Comparison of ENCODE assay signal across 13 cellular contexts in the genomic region with DNA sequence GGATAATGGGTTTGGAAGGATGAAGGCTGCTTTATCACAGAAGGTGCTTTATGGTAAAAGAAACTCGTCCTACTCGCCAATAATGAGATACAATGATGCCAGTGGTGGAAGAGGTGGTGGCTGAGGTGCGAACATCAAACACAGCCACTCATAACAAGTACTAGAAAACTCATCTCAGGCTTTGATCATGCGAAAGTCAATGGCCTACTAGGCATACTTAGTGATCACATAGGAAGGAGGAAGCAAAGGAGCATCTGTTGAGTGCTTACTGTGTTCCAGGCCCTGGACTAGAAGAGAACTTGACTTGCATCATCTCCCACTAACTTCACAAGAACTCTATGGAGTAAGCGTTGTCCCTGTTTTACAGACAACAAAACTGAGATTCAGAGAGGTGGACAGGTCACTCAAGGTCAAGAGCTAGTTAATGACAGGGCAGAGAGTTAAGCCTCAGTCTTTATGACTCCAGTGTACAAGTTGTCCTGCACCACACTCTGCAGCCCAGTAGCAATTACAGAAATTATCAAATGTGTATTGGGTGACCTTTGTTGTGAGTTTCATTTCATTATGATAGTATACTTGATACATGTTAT. TPM values are rescaled to one million over a fixed set of nuclear protein-coding genes. Genes with fewer than 3 reads are reported as not detected.
DNase-seq lines count a peak whose midpoint lies in the region; ATAC-seq and TF ChIP-seq lines count a peak whose summit lies in the region.
"Had no signal": no experiment of that assay in that cellular context is flagged by ENCODE, and none has a peak within 500 bp of the region (broad histone marks: within the 10 kb centered on the region; RNA-seq: fewer than 3 reads in every experiment).

No MANE protein-coding gene starts in this region.

- no peaks in the 10 kb centered on the region for H3K27me3 Mint-ChIP-seq in CD4-positive, alpha-beta T cell
- no peaks in the 10 kb centered on the region for H3K27me3 Mint-ChIP-seq in activated T-helper 1 cell treated with anti-CD3 and anti-CD28 coated beads, Interleukin-12 subunit alpha, Interleukin-12 subunit beta, Interleukin-2, Interleukin-4 antibody, amounts not matched to agents 30 ng/mL and 10 ng/mL and 1 ng/mL, durations not matched to agents 14 hours and 24 hours and 36 hours (ENCODE audit: insufficient read depth)
- no peaks in the 10 kb centered on the region for H3K27me3 Mint-ChIP-seq in natural killer cell (ENCODE audit: low read depth in 2 of 2)

- intact Hi-C loops in CD4-positive, alpha-beta T cell (cut with DNase I, micrococcal nuclease) = no loop called here
- intact Hi-C loops in activated T-helper 1 cell treated with anti-CD3 and anti-CD28 coated beads, Interleukin-12 subunit alpha, Interleukin-12 subunit beta, Interleukin-2, Interleukin-4 antibody, amounts not matched to agents 30 ng/mL and 10 ng/mL and 1 ng/mL, durations not matched to agents 14 hours and 24 hours and 36 hours (cut with micrococcal nuclease) = loop anchor here (1.0 kb wide), 3 partner anchors 9 to 33 kb away; no protein-coding TSS in a partner anchor
- intact Hi-C loops in natural killer cell (cut with micrococcal nuclease) = no loop called here

- H3K27ac ChIP-seq in CD4-positive, alpha-beta T cell (ENCODE audit: low read depth, low read length) = no peak overlapping the region
- H3K27ac ChIP-seq: colonic mucosa, foreskin keratinocyte, sigmoid colon had no signal

- ATAC-seq in activated CD4-positive, CD25-positive, alpha-beta regulatory T cell treated with anti-CD3 and anti-CD28 coated beads, Interleukin-2, amount 50 U/mL, for 24 hours = peak; percentile 84 to 98
- peak; percentile 78 for ATAC-seq in CD4-positive, alpha-beta T cell (ENCODE audit: poor library complexity)
- peak; percentile 82 to 98 (median 89) for ATAC-seq in natural killer cell
- no peak for ATAC-seq in HG02840 (IDR thresholded peaks at IDR 0.05; ENCODE audit: low FRiP score, unreplicated experiment)
- no peak for ATAC-seq in GM21825 (IDR thresholded peaks at IDR 0.05; ENCODE audit: unreplicated experiment)
- ATAC-seq: foreskin keratinocyte had no signal

- no peak for TF ChIP-seq CTCF in CD4-positive, alpha-beta T cell (IDR thresholded peaks at IDR 0.05)
- TF ChIP-seq CTCF in natural killer cell (IDR thresholded peaks at IDR 0.05) = no peak

- POLR2A ChIA-PET in CD4-positive, alpha-beta T cell (lab: Charles Lee) = interaction anchor here (0.7 to 1.5 kb wide), 8 partner anchors 11 to 62 kb away, joined by 3 to 13 read pairs (median 3); no protein-coding TSS in a partner anchor

- H3K27me3 ChIP-seq in CD4-positive, alpha-beta T cell (ENCODE audit: control insufficient read depth, insufficient read depth, low read length) = no peaks in the 10 kb centered on the region
- H3K27me3 ChIP-seq: colonic mucosa, foreskin keratinocyte, sigmoid colon had no signal

- H3K4me1 Mint-ChIP-seq in CD4-positive, alpha-beta T cell (ENCODE audit: low read depth) = peaks cover 92% of the 10 kb centered on the region
- peaks cover 82% of the 10 kb centered on the region for H3K4me1 Mint-ChIP-seq in activated T-helper 1 cell treated with anti-CD3 and anti-CD28 coated beads, Interleukin-12 subunit alpha, Interleukin-12 subunit beta, Interleukin-2, Interleukin-4 antibody, amounts not matched to agents 30 ng/mL and 10 ng/mL and 1 ng/mL, durations not matched to agents 14 hours and 24 hours and 36 hours (ENCODE audit: low read depth)
- peaks cover 76 to 77% of the 10 kb centered on the region in 2 donors for H3K4me1 Mint-ChIP-seq in natural killer cell

- no peaks in the 10 kb centered on the region for H3K9me3 Mint-ChIP-seq in CD4-positive, alpha-beta T cell
- H3K9me3 Mint-ChIP-seq in activated T-helper 1 cell treated with anti-CD3 and anti-CD28 coated beads, Interleukin-12 subunit alpha, Interleukin-12 subunit beta, Interleukin-2, Interleukin-4 antibody, amounts not matched to agents 30 ng/mL and 10 ng/mL and 1 ng/mL, durations not matched to agents 14 hours and 24 hours and 36 hours = no peaks in the 10 kb centered on the region
- H3K9me3 Mint-ChIP-seq in natural killer cell = no peaks in the 10 kb centered on the region

- CTCF ChIA-PET in CD4-positive, alpha-beta T cell (lab: Charles Lee) = interaction anchor here (2.3 to 2.6 kb wide), 3 partner anchors 10 to 126 kb away, joined by 6 to 8 read pairs (median 7); no protein-coding TSS in a partner anchor

- H3K27ac Mint-ChIP-seq in CD4-positive, alpha-beta T cell = peak overlapping the region; percentile 68
- peak overlapping the region; percentile 35 for H3K27ac Mint-ChIP-seq in activated T-helper 1 cell treated with anti-CD3 and anti-CD28 coated beads, Interleukin-12 subunit alpha, Interleukin-12 subunit beta, Interleukin-2, Interleukin-4 antibody, amounts not matched to agents 30 ng/mL and 10 ng/mL and 1 ng/mL, durations not matched to agents 14 hours and 24 hours and 36 hours
- H3K27ac Mint-ChIP-seq in natural killer cell = peak overlapping the region; percentile 62 to 67

- H3K9me3 ChIP-seq in CD4-positive, alpha-beta T cell (ENCODE audit: control insufficient read depth, low read length) = no peaks in the 10 kb centered on the region
- H3K9me3 ChIP-seq: colonic mucosa, sigmoid colon had no signal

- peaks cover 71% of the 10 kb centered on the region for H3K36me3 Mint-ChIP-seq in CD4-positive, alpha-beta T cell (ENCODE audit: low read depth)
- H3K36me3 Mint-ChIP-seq in activated T-helper 1 cell treated with anti-CD3 and anti-CD28 coated beads, Interleukin-12 subunit alpha, Interleukin-12 subunit beta, Interleukin-2, Interleukin-4 antibody, amounts not matched to agents 30 ng/mL and 10 ng/mL and 1 ng/mL, durations not matched to agents 14 hours and 24 hours and 36 hours (ENCODE audit: low read depth) = peaks cover 54% of the 10 kb centered on the region
- no peaks in the 10 kb centered on the region for H3K36me3 Mint-ChIP-seq in natural killer cell

- peak overlapping the region; percentile 45 for H3K4me3 Mint-ChIP-seq in CD4-positive, alpha-beta T cell
- H3K4me3 Mint-ChIP-seq in activated T-helper 1 cell treated with anti-CD3 and anti-CD28 coated beads, Interleukin-12 subunit alpha, Interleukin-12 subunit beta, Interleukin-2, Interleukin-4 antibody, amounts not matched to agents 30 ng/mL and 10 ng/mL and 1 ng/mL, durations not matched to agents 14 hours and 24 hours and 36 hours = peak overlapping the region; percentile 9
- H3K4me3 Mint-ChIP-seq in natural killer cell = peak overlapping the region; percentile 35

- DNase-seq in activated CD4-positive, CD25-positive, alpha-beta regulatory T cell (lab: John Stamatoyannopoulos, UW) = no peak
- DNase-seq in CD4-positive, alpha-beta T cell = peak in 2 of 10 experiments; percentile 28 to 29
- no peak for DNase-seq in activated T-helper 1 cell treated with anti-CD3 and anti-CD28 coated beads, Interleukin-12 subunit alpha, Interleukin-12 subunit beta, Interleukin-2, Interleukin-4 antibody, amounts not matched to agents 30 ng/mL and 10 ng/mL and 1 ng/mL, durations not matched to agents 14 hours and 24 hours and 36 hours (ENCODE audit: low spot score)
- DNase-seq in natural killer cell (no peak), foreskin melanocyte (no peak)
- DNase-seq: colonic mucosa, foreskin keratinocyte, MV-4-11, NCI-H774, sigmoid colon had no signal

RNA-seq across cellular contexts. Expression of a gene that starts 33.6 kb away (rescaled TPM):
- 10 to 100 TPM; 71.7 to 74.3 TPM for total RNA-seq in CD4-positive, alpha-beta T cell
- total RNA-seq in activated T-helper 1 cell treated with anti-CD3 and anti-CD28 coated beads, Interleukin-12 subunit alpha, Interleukin-12 subunit beta, Interleukin-2, Interleukin-4 antibody, amounts not matched to agents 30 ng/mL and 10 ng/mL and 1 ng/mL, durations not matched to agents 14 hours and 24 hours and 36 hours = 112 and 116 TPM in 2 replicates
- total RNA-seq in natural killer cell = 100 to 1,000 TPM in 1 of 3 donors, 10 to 100 TPM in 2; 62.1 to 171 (median 98.2) TPM

Comparison
In these comparisons a context has a peak if more than half of its experiments do, and no peak if none do; other contexts are left out.
1. ATAC-seq: peak in activated CD4-positive, CD25-positive, alpha-beta regulatory T cell treated with anti-CD3 and anti-CD28 coated beads, Interleukin-2, amount 50 U/mL, for 24 hours (2 of 2), CD4-positive, alpha-beta T cell (single experiment) and natural killer cell (3 of 3); none in HG02840 (single experiment) and GM21825 (single experiment).
2. Peak in every context shown above with its lines, with median percentiles within 50 percentile points of each other: H3K27ac Mint-ChIP-seq and H3K4me3 Mint-ChIP-seq.